ENCODE assay signal across 2 cellular contexts in the genomic region with DNA sequence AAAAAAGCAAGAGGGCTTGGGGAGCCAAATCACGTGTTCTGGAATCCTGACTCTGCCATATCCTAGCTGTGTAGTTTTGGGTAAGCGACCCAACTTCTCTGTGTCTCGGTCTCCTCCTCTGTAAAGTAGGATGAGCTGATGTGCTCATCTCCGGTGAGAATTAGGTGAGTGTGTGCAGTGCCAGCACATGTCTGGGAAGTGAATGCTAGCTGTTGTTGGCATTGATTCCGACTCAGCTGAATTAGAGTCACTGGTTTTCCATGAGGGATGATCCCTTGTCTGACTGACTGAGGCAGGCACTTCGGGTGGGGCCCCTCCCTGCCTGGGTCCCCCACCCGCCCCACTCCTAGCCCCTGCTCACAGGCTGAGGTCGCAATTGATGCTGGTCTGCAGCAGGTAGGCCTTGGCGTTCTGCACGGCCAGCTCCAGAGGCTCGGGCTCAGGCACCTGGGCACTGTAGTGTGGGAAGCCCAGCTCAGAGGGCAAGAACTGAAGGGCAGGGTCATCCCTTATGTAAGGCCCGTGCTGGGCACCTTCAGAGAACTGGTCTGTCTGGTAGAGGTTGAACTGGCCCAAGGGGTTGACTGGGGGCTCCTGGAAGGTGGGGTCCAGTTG.
TF ChIP-seq lines count a peak whose summit lies in the region.

No MANE protein-coding gene starts in this region.

TF ChIP-seq in GM12891, 5 proteins besides CTCF, POLR2A, EP300 and RAD21:
- TF ChIP-seq SPI1 (IDR thresholded peaks at IDR 0.05; ENCODE audit: low read depth, low read length), result no peak

TF ChIP-seq in SK-N-SH, 30 proteins besides CTCF, POLR2A, EP300 and RAD21:
- TF ChIP-seq EZH2phosphoT487 (IDR thresholded peaks at IDR 0.05; ENCODE audit: borderline replicate concordance, low read depth) (no peak), MEF2A (IDR thresholded peaks at IDR 0.05; ENCODE audit: borderline replicate concordance, low read depth) (no peak)
